Comparison of ENCODE assay signal across 4 cellular contexts in the genomic region with DNA sequence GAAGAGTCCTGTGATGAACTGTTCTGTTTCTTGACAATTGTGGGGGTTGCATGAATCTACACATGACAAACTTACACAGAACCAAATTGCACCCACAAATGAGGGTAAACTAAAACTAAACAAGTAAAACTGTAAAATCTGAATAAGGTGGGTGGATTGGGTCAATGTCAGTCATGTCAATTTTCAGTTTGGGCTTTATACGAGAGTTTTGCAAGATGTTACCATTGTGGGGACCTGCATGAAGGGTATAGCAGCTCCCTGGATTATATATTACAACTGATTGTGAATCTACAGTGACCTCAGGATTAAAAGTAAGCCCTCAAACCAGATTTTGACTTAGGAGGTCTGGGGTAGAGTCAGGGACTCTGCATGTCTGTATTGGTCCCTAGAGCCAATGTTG.
"Had no signal": no experiment of that assay in that cellular context is flagged by ENCODE, and none has a peak within 500 bp of the region (broad histone marks: within the 10 kb centered on the region; RNA-seq: fewer than 3 reads in every experiment).

No MANE protein-coding gene starts in this region.

- H3K27ac ChIP-seq: GM23248 had no signal

- H3K4me1 ChIP-seq: HAP-1 had no signal

- H3K4me3 ChIP-seq: GM23248, GM23338, HAP-1 had no signal

- H3K36me3 ChIP-seq: HAP-1 had no signal

- H3K9me3 ChIP-seq: HAP-1 had no signal

- ATAC-seq: GM23338, HCT116 had no signal
